Comparison of ENCODE assay signal across 1 cellular context in the genomic region with DNA sequence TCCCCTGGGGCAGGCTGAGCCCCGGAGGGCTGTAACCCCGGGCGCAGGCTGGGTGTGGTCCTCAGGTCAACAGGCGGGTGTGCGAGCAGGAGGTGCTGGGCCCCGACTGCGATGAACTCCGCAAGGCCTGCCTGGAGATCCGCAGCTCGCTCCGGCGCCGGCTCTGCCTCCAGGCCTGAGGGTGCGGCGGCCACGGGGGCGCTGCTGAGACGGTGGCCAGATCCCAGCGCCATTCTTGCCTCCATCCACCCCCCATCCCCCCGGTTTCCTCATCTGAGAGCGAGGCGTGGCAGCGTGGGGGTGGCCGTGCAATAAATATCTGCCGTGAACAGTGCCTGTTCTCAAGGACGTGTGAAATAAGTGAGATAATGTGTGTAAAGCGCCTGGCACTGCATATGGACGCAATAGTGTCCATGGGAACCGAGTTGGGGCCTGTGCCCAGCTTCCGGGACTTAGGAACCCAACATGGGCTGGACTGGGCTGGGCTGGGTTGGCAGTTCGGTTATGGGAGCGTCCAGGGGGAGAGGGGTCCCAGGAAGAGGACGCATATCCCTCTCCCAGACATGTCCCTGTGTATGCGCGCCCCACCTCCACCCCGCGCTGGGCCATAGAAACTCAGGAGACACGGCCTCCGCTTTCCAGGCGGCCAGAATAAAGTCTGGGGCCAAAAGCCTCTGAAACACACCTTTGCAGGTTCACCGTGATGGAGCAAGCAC.
TF ChIP-seq lines count a peak whose summit lies in the region.

No MANE protein-coding gene starts in this region.

TF ChIP-seq in A549, 52 proteins besides CTCF, POLR2A, EP300 and RAD21 (continued from another document):
- TF ChIP-seq PHF8 (IDR thresholded peaks at IDR 0.05; ENCODE audit: borderline replicate concordance, low read depth) (peak; percentile 27; the same call in 1 of the 2 replicates), JUNB (IDR thresholded peaks at IDR 0.05) (no peak), CHD4 (IDR thresholded peaks at IDR 0.05; ENCODE audit: borderline replicate concordance) (no peak), SREBF2 (IDR thresholded peaks at IDR 0.05) (no peak), FOSL2 (IDR thresholded peaks at IDR 0.05) (no peak), FOSL2 (CRISPR knock-in tag; IDR thresholded peaks at IDR 0.05) (no peak), ZFP36 (IDR thresholded peaks at IDR 0.05; ENCODE audit: borderline replicate concordance, partially characterized antibody) (no peak), POLR2AphosphoS2 (conservative IDR thresholded peaks at IDR 0.05; ENCODE audit: low read length) (no peak), SMC3 (IDR thresholded peaks at IDR 0.05) (no peak), RFX5 (IDR thresholded peaks at IDR 0.05) (no peak), ESRRA (IDR thresholded peaks at IDR 0.05; ENCODE audit: borderline replicate concordance, low read length) (no peak), KDM5A (IDR thresholded peaks at IDR 0.05) (no peak), ZC3H11A (IDR thresholded peaks at IDR 0.05) (no peak), ZSCAN20 (CRISPR knock-in tag; IDR thresholded peaks at IDR 0.05) (no peak), TFCP2L1 (CRISPR knock-in tag; IDR thresholded peaks at IDR 0.05) (no peak), HOXB13 (CRISPR knock-in tag; IDR thresholded peaks at IDR 0.05; ENCODE audit: low read depth) (no peak), BHLHE40 (IDR thresholded peaks at IDR 0.05; ENCODE audit: low read depth, low read length) (no peak), JUN (IDR thresholded peaks at IDR 0.05) (peak in 1 of 2 experiments; percentile 10; a peak in 1 of 5 replicates), TP53 (CRISPR knock-in tag; IDR thresholded peaks at IDR 0.05) (peak; percentile 38; the same call in 1 of the 2 replicates), KDM1A (IDR thresholded peaks at IDR 0.05; ENCODE audit: low read depth) (no peak), EHF (CRISPR knock-in tag; IDR thresholded peaks at IDR 0.05) (0 out of 2 replicates have a peak, but pooled peaks have one; percentile 25), MAZ (IDR thresholded peaks at IDR 0.05; ENCODE audit: borderline replicate concordance, low read depth, low read length) (no peak), HOXA7 (CRISPR knock-in tag; IDR thresholded peaks at IDR 0.05) (no peak), ZNF302 (CRISPR knock-in tag; IDR thresholded peaks at IDR 0.05) (no peak), RCOR1 (IDR thresholded peaks at IDR 0.05; ENCODE audit: low read depth, low read length) (no peak), NR3C1 (IDR thresholded peaks at IDR 0.05) (no peak), MYC (IDR thresholded peaks at IDR 0.05; ENCODE audit: borderline replicate concordance, low read length) (peak; percentile 60; the same call in 1 of the 2 replicates), HOXB5 (CRISPR knock-in tag; IDR thresholded peaks at IDR 0.05) (no peak), HEYL (CRISPR knock-in tag; IDR thresholded peaks at IDR 0.05) (no peak), EHMT2 (IDR thresholded peaks at IDR 0.05; ENCODE audit: low read depth) (no peak), CBX8 (IDR thresholded peaks at IDR 0.05) (no peak), RARB (CRISPR knock-in tag; IDR thresholded peaks at IDR 0.05) (no peak), HDAC2 (IDR thresholded peaks at IDR 0.05) (no peak), CBX2 (IDR thresholded peaks at IDR 0.05; ENCODE audit: borderline replicate concordance, low read depth) (no peak), CEBPB (IDR thresholded peaks at IDR 0.05) (no peak; a peak in 1 of 4 replicates), RNF2 (IDR thresholded peaks at IDR 0.05; ENCODE audit: borderline replicate concordance, low read depth) (peak; percentile 95; the same call in 1 of the 2 replicates), CHD2 (IDR thresholded peaks at IDR 0.05; ENCODE audit: low read length, partially characterized antibody) (no peak)
- TF ChIP-seq, protein P1, sequence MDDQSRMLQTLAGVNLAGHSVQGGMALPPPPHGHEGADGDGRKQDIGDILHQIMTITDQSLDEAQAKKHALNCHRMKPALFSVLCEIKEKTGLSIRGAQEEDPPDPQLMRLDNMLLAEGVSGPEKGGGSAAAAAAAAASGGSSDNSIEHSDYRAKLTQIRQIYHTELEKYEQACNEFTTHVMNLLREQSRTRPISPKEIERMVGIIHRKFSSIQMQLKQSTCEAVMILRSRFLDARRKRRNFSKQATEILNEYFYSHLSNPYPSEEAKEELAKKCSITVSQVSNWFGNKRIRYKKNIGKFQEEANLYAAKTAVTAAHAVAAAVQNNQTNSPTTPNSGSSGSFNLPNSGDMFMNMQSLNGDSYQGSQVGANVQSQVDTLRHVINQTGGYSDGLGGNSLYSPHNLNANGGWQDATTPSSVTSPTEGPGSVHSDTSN (IDR thresholded peaks at IDR 0.05): no peak
- TF ChIP-seq, protein P2, sequence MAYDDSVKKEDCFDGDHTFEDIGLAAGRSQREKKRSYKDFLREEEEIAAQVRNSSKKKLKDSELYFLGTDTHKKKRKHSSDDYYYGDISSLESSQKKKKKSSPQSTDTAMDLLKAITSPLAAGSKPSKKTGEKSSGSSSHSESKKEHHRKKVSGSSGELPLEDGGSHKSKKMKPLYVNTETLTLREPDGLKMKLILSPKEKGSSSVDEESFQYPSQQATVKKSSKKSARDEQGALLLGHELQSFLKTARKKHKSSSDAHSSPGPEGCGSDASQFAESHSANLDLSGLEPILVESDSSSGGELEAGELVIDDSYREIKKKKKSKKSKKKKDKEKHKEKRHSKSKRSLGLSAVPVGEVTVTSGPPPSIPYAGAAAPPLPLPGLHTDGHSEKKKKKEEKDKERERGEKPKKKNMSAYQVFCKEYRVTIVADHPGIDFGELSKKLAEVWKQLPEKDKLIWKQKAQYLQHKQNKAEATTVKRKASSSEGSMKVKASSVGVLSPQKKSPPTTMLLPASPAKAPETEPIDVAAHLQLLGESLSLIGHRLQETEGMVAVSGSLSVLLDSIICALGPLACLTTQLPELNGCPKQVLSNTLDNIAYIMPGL (CRISPR knock-in tag; IDR thresholded peaks at IDR 0.05; ENCODE audit: borderline replicate concordance): peak; percentile 81; the same call in 1 of the 2 replicates
- TF ChIP-seq, protein P3, sequence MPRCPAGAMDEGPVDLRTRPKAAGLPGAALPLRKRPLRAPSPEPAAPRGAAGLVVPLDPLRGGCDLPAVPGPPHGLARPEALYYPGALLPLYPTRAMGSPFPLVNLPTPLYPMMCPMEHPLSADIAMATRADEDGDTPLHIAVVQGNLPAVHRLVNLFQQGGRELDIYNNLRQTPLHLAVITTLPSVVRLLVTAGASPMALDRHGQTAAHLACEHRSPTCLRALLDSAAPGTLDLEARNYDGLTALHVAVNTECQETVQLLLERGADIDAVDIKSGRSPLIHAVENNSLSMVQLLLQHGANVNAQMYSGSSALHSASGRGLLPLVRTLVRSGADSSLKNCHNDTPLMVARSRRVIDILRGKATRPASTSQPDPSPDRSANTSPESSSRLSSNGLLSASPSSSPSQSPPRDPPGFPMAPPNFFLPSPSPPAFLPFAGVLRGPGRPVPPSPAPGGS (IDR thresholded peaks at IDR 0.05): 0 out of 3 replicates have a peak, but pooled peaks have one; percentile 22
- TF ChIP-seq, protein P4, sequence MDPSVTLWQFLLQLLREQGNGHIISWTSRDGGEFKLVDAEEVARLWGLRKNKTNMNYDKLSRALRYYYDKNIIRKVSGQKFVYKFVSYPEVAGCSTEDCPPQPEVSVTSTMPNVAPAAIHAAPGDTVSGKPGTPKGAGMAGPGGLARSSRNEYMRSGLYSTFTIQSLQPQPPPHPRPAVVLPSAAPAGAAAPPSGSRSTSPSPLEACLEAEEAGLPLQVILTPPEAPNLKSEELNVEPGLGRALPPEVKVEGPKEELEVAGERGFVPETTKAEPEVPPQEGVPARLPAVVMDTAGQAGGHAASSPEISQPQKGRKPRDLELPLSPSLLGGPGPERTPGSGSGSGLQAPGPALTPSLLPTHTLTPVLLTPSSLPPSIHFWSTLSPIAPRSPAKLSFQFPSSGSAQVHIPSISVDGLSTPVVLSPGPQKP (IDR thresholded peaks at IDR 0.05; ENCODE audit: low read depth, low read length): no peak
